Comparison of ENCODE assay signal across 15 cellular contexts in genomic region chr20:61584851-61585250, GRCh38.
"Had no signal": no experiment of that assay in that cellular context is flagged by ENCODE, and none has a peak within 500 bp of the region (broad histone marks: within the 10 kb centered on the region; RNA-seq: fewer than 3 reads in every experiment).

No MANE protein-coding gene starts in this region.

- H3K9me3 ChIP-seq: esophagus squamous epithelium, upper lobe of right lung had no signal

- H3K4me3 ChIP-seq: cardiac muscle cell, esophagus squamous epithelium, upper lobe of right lung had no signal

- H3K4me1 ChIP-seq: upper lobe of right lung had no signal

- H3K27ac ChIP-seq: cardiac muscle cell, esophagus squamous epithelium, upper lobe of right lung had no signal

- DNase-seq: activated CD4-positive, alpha-beta T cell treated with anti-CD3 and anti-CD28 coated beads for 4 hours; activated CD8-positive, alpha-beta memory T cell treated with anti-CD3 and anti-CD28 coated beads, Interleukin-2, amount 50 U/mL, for 4 hours; activated CD8-positive, alpha-beta T cell treated with anti-CD3 and anti-CD28 coated beads for 36 hours; activated naive CD8-positive, alpha-beta T cell treated with anti-CD3 and anti-CD28 coated beads, Interleukin-2, amount 10 ng/mL, durations not matched to agents 7 days and 5 days; aorta; esophagus squamous epithelium; foreskin fibroblast; glutamatergic neuron; occipital lobe; stimulated activated CD4-positive, alpha-beta T cell treated with anti-CD3 and anti-CD28 coated beads, Interleukin-12 subunit alpha, Interleukin-12 subunit beta, amount 100 ng/mL, for 4 hours; stimulated activated naive CD4-positive, alpha-beta T cell; substantia nigra; upper lobe of right lung had no signal

- H3K27me3 ChIP-seq: cardiac muscle cell, upper lobe of right lung had no signal

- H3K36me3 ChIP-seq: cardiac muscle cell, esophagus squamous epithelium, upper lobe of right lung had no signal

- ATAC-seq: activated CD8-positive, alpha-beta T cell treated with anti-CD3 and anti-CD28 coated beads for 36 hours; natural killer cell treated with Interleukin-12 subunit alpha and Interleukin-12 subunit beta and Interleukin-15 and Interleukin-18, amount 100 ng/mL, for 72 hours; upper lobe of right lung had no signal
